8 cellular contexts compared by ENCODE assay signal in the genomic region with DNA sequence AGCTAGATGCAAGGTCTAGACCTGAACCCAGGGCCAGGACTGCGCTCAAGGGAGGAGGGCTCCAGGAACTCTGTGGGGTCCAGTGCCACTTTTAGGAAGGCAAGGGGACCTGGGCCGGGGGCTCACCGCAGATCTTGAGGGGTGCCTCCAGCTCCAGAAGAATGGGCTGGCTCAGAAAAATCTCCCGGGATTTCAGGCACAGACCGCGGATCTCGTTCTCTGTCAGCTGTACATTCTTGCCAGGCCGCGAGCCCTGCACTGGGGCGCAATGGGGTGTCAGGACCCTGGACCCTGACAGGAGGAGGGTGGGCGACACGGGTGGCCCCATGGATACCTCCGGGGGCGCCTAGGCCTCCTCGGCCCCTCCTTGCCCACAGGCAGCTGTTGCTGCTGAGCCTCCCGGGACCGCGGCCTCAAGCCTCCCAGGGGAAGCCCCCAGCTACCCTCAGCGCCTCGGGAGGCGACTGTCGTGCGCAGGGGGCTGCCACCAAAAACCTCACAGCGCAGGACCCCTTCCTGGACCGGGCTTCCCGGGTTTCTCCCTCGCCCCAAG. TPM values are rescaled to one million over a fixed set of nuclear protein-coding genes. Genes with fewer than 3 reads are reported as not detected.
DNase-seq lines count a peak whose midpoint lies in the region; ATAC-seq and TF ChIP-seq lines count a peak whose summit lies in the region.

No MANE protein-coding gene starts in this region.

- CTCF ChIA-PET in naive thymus-derived CD4-positive, alpha-beta T cell (lab: Charles Lee), result interaction anchor here (0.7 to 6.4 kb wide), 18 partner anchors 9 to 104 kb away, joined by 3 to 67 read pairs (median 4); partner anchors contain the start of genes AIP, PITPNM1, POLD4 and PTPRCAP

- no peak for DNase-seq in activated T-cell treated with anti-CD3 and anti-CD28 coated beads, Interleukin-2, amount 50 U/mL, for 72 hours
- DNase-seq in activated T-cell treated with anti-CD3 and anti-CD28 coated beads for 4 hours (no peak), colonic mucosa (no peak), NCI-H1694 treated with DMSO at 0.1 percent for 48 hours (lab: John Stamatoyannopoulos, UW) (no peak)
- DNase-seq in naive thymus-derived CD4-positive, alpha-beta T cell, result peak in 1 of 9 donors; percentile 39

- H3K27me3 Mint-ChIP-seq in activated T-cell treated with anti-CD3 and anti-CD28 coated beads, Interleukin-2, amount 50 U/mL, for 72 hours (ENCODE audit: low read depth), result no peaks in the 10 kb centered on the region
- H3K27me3 Mint-ChIP-seq in naive thymus-derived CD4-positive, alpha-beta T cell, result no peaks in the 10 kb centered on the region

- H3K27me3 ChIP-seq in colonic mucosa, result no peaks in the 10 kb centered on the region
- H3K27me3 ChIP-seq in naive thymus-derived CD4-positive, alpha-beta T cell (ENCODE audit: control insufficient read depth in 2 of 2, insufficient read depth in 2 of 2, low read length in 2 of 2), result no peaks in the 10 kb centered on the region

- intact Hi-C loops in colonic mucosa (cut with DNase I), result no loop called here
- intact Hi-C loops in naive thymus-derived CD4-positive, alpha-beta T cell (cut with micrococcal nuclease), result loop anchor here (1.0 to 5.0 kb wide), 7 partner anchors 10 to 231 kb away; partner anchors contain the start of genes RAD9A (in 2 of the 2), TMEM134 (in 2 of the 2), CDK2AP2 (in 1 of the 2) and POLD4 (in 1 of the 2)

- TF ChIP-seq EP300 in Ishikawa (IDR thresholded peaks at IDR 0.05; ENCODE audit: borderline replicate concordance), result no peak

- H3K27ac ChIP-seq in colonic mucosa, result peak overlapping the region; percentile 92
- peak overlapping the region; percentile 81 for H3K27ac ChIP-seq in naive thymus-derived CD4-positive, alpha-beta T cell (ENCODE audit: low read depth, low read length)

- peak overlapping the region; percentile 93 for H3K27ac Mint-ChIP-seq in activated T-cell treated with anti-CD3 and anti-CD28 coated beads, Interleukin-2, amount 50 U/mL, for 72 hours
- peak overlapping the region; percentile 80 to 90 (median 84) for H3K27ac Mint-ChIP-seq in naive thymus-derived CD4-positive, alpha-beta T cell

- peaks cover 17% of the 10 kb centered on the region for H3K36me3 ChIP-seq in colonic mucosa
- H3K36me3 ChIP-seq in naive thymus-derived CD4-positive, alpha-beta T cell (ENCODE audit: control insufficient read depth in 2 of 3, insufficient read depth in 3 of 3, low read length in 3 of 3), result peaks cover 14 to 61% (median 19%) of the 10 kb centered on the region in 3 experiments

- no peaks in the 10 kb centered on the region for H3K9me3 ChIP-seq in colonic mucosa
- H3K9me3 ChIP-seq in naive thymus-derived CD4-positive, alpha-beta T cell (ENCODE audit: control insufficient read depth in 2 of 3, low read length in 3 of 3), result no peaks in the 10 kb centered on the region

- peaks cover 9 to 13% of the 10 kb centered on the region in 2 donors for H3K36me3 Mint-ChIP-seq in activated T-cell treated with anti-CD3 and anti-CD28 coated beads, Interleukin-2, amount 50 U/mL, for 72 hours (ENCODE audit: insufficient read depth in 2 of 2)
- H3K36me3 Mint-ChIP-seq in naive thymus-derived CD4-positive, alpha-beta T cell, result peaks cover 0 to 38% (median 4%) of the 10 kb centered on the region in 5 donors

- H3K9me3 Mint-ChIP-seq in activated T-cell treated with anti-CD3 and anti-CD28 coated beads, Interleukin-2, amount 50 U/mL, for 72 hours, result no peaks in the 10 kb centered on the region
- H3K9me3 Mint-ChIP-seq in naive thymus-derived CD4-positive, alpha-beta T cell, result peaks cover 0 to 3% (median 0%) of the 10 kb centered on the region in 11 donors

- H3K9ac ChIP-seq in colonic mucosa (ENCODE audit: low read depth in 2 of 2, low read length in 2 of 2), result peak overlapping the region; percentile 96 to 97

- peak; percentile 0 to 1 for ATAC-seq in activated T-cell treated with anti-CD3 and anti-CD28 coated beads, Interleukin-2, amount 50 U/mL, for 72 hours (replicated peaks in 1 of 2)
- no peak for ATAC-seq in naive thymus-derived CD4-positive, alpha-beta T cell
- ATAC-seq in HG02623 (IDR thresholded peaks at IDR 0.05; ENCODE audit: unreplicated experiment) (no peak), HG03139 (IDR thresholded peaks at IDR 0.05; ENCODE audit: unreplicated experiment) (no peak)

- H3K4me3 Mint-ChIP-seq in activated T-cell treated with anti-CD3 and anti-CD28 coated beads, Interleukin-2, amount 50 U/mL, for 72 hours, result peak overlapping the region; percentile 85 to 91
- H3K4me3 Mint-ChIP-seq in naive thymus-derived CD4-positive, alpha-beta T cell, result peak overlapping the region; percentile 86 to 99 (median 92)

- no peak for TF ChIP-seq RAD21 in Ishikawa (IDR thresholded peaks at IDR 0.05; ENCODE audit: low read depth)

- peak overlapping the region; percentile 94 for H3K4me3 ChIP-seq in colonic mucosa
- H3K4me3 ChIP-seq in naive thymus-derived CD4-positive, alpha-beta T cell (ENCODE audit: low read length), result peak overlapping the region; percentile 79

- no peak for TF ChIP-seq CTCF in colonic mucosa (IDR thresholded peaks at IDR 0.05)

- H3K4me1 Mint-ChIP-seq in activated T-cell treated with anti-CD3 and anti-CD28 coated beads, Interleukin-2, amount 50 U/mL, for 72 hours (ENCODE audit: low read depth), result peaks cover 68% of the 10 kb centered on the region
- H3K4me1 Mint-ChIP-seq in naive thymus-derived CD4-positive, alpha-beta T cell, result peaks cover 22 to 59% (median 51%) of the 10 kb centered on the region in 7 donors

- H3K4me1 ChIP-seq in colonic mucosa, result peaks cover 14% of the 10 kb centered on the region
- H3K4me1 ChIP-seq in naive thymus-derived CD4-positive, alpha-beta T cell (ENCODE audit: control insufficient read depth in 2 of 2, insufficient read depth in 2 of 2, low read length in 2 of 2), result peaks cover 53 to 59% of the 10 kb centered on the region in 2 donors

- POLR2A ChIA-PET in naive thymus-derived CD4-positive, alpha-beta T cell (lab: Charles Lee), result interaction anchor here (0.5 to 25.4 kb wide), 28 partner anchors 8 to 747 kb away, joined by 3 to 1530 read pairs (median 6); partner anchors contain the start of genes AIP, ANKRD13D, CARNS1 and CDK2AP2

TF ChIP-seq in Ishikawa, 13 proteins besides CTCF, POLR2A, EP300 and RAD21:
- TF ChIP-seq ZBTB7A (IDR thresholded peaks at IDR 0.05; ENCODE audit: low read depth) (peak; percentile 79; the same call in 1 of the 2 replicates), YY1 (IDR thresholded peaks at IDR 0.05; ENCODE audit: low read depth) (no peak)

RNA-seq across cellular contexts. Expression of gene PPP1CA, which starts 0.6 kb away (rescaled TPM):
- total RNA-seq in activated T-cell treated with anti-CD3 and anti-CD28 coated beads, Interleukin-2, amount 50 U/mL, for 72 hours, result 100 to 1,000 TPM; 211 to 244 TPM
- total RNA-seq in colonic mucosa, result 100 to 1,000 TPM; 242 to 280 TPM
- 100 to 1,000 TPM in 4 of 5 experiments, 10 to 100 TPM in 1; 83.0 to 339 (median 122) TPM for total RNA-seq in naive thymus-derived CD4-positive, alpha-beta T cell
- polyA plus RNA-seq in naive thymus-derived CD4-positive, alpha-beta T cell, result 100 to 1,000 TPM; 350 to 363 TPM

RNA-seq across cellular contexts. Expression of gene TBC1D10C, which starts 2.9 kb away (rescaled TPM):
- 100 to 1,000 TPM in 1 of 2 donors, 10 to 100 TPM in 1; 93.3 to 120 TPM for total RNA-seq in activated T-cell treated with anti-CD3 and anti-CD28 coated beads, Interleukin-2, amount 50 U/mL, for 72 hours
- total RNA-seq in colonic mucosa, result 1 to 10 TPM; 3.9 to 5.2 TPM
- total RNA-seq in naive thymus-derived CD4-positive, alpha-beta T cell, result 100 to 1,000 TPM; 243 to 425 (median 346) TPM
- 100 to 1,000 TPM; 225 to 366 TPM for polyA plus RNA-seq in naive thymus-derived CD4-positive, alpha-beta T cell

RNA-seq across cellular contexts. Expression of gene RAD9A, which starts 9.2 kb away (rescaled TPM):
- 10 to 100 TPM; 36.7 to 41.2 TPM for total RNA-seq in activated T-cell treated with anti-CD3 and anti-CD28 coated beads, Interleukin-2, amount 50 U/mL, for 72 hours
- 10 to 100 TPM; 21.8 to 35.1 TPM for total RNA-seq in colonic mucosa
- total RNA-seq in naive thymus-derived CD4-positive, alpha-beta T cell, result 10 to 100 TPM; 25.6 to 48.0 (median 45.0) TPM
- polyA plus RNA-seq in naive thymus-derived CD4-positive, alpha-beta T cell, result 1 to 10 TPM; 6.3 to 7.2 TPM

RNA-seq across cellular contexts. Expression of gene CARNS1, which starts 14.5 kb away (rescaled TPM):
- total RNA-seq in activated T-cell treated with anti-CD3 and anti-CD28 coated beads, Interleukin-2, amount 50 U/mL, for 72 hours, result 1 to 10 TPM; 3.8 to 5.0 TPM
- total RNA-seq in colonic mucosa, result under 1 TPM; 0.20 to 0.32 TPM
- 10 to 100 TPM in 2 of 5 experiments, 1 to 10 TPM in 2, under 1 TPM in 1; 0.53 to 14.2 (median 5.1) TPM for total RNA-seq in naive thymus-derived CD4-positive, alpha-beta T cell
- polyA plus RNA-seq in naive thymus-derived CD4-positive, alpha-beta T cell, result 1 to 10 TPM in 1 of 2 donors, under 1 TPM in 1; 0.97 to 1.4 TPM

RNA-seq across cellular contexts. Expression of gene RPS6KB2, which starts 27.3 kb away (rescaled TPM):
- total RNA-seq in activated T-cell treated with anti-CD3 and anti-CD28 coated beads, Interleukin-2, amount 50 U/mL, for 72 hours, result 10 to 100 TPM; 55.0 to 56.1 TPM
- 10 to 100 TPM; 38.3 to 70.4 TPM for total RNA-seq in colonic mucosa
- total RNA-seq in naive thymus-derived CD4-positive, alpha-beta T cell, result 10 to 100 TPM; 61.9 to 83.9 (median 77.7) TPM
- polyA plus RNA-seq in naive thymus-derived CD4-positive, alpha-beta T cell, result 10 to 100 TPM; 45.2 to 46.6 TPM

Comparison
In these comparisons a context has a peak if more than half of its experiments do, and no peak if none do; other contexts are left out.
1. ATAC-seq: peak in activated T-cell treated with anti-CD3 and anti-CD28 coated beads, Interleukin-2, amount 50 U/mL, for 72 hours (2 of 2); none in naive thymus-derived CD4-positive, alpha-beta T cell (single experiment), HG02623 (single experiment) and HG03139 (single experiment).
2. RNA of gene TBC1D10C, which starts 2.9 kb away (total RNA-seq): 243 to 425 TPM in naive thymus-derived CD4-positive, alpha-beta T cell and 93.3 to 120 TPM in activated T-cell treated with anti-CD3 and anti-CD28 coated beads, Interleukin-2, amount 50 U/mL, for 72 hours; 3.9 to 5.2 TPM in colonic mucosa; every median in the first group is over 10 times any median in the second.